Comparison of ENCODE assay signal across 15 cellular contexts in genomic region chr16:79411357-79411756, GRCh38.
"Had no signal": no experiment of that assay in that cellular context is flagged by ENCODE, and none has a peak within 500 bp of the region (broad histone marks: within the 10 kb centered on the region; RNA-seq: fewer than 3 reads in every experiment).

No MANE protein-coding gene starts in this region.

- H3K4me3 ChIP-seq: cardiac muscle cell, prostate gland, right atrium auricular region, stomach, vagina had no signal

- H3K27ac ChIP-seq: cardiac muscle cell, prostate gland, right atrium auricular region, stomach, vagina, WERI-Rb-1 had no signal

- H3K27ac Mint-ChIP-seq: activated CD4-positive, alpha-beta T cell treated with anti-CD3 and anti-CD28 coated beads, Interleukin-2, amount 10 ng/mL, durations not matched to agents 7 days and 5 days; activated naive CD8-positive, alpha-beta T cell treated with anti-CD3 and anti-CD28 coated beads for 36 hours; memory B cell had no signal

- H3K36me3 ChIP-seq: cardiac muscle cell, prostate gland, right atrium auricular region, stomach, vagina, WERI-Rb-1 had no signal

- H3K27me3 ChIP-seq: cardiac muscle cell, right atrium auricular region, stomach, vagina had no signal

- H3K36me3 Mint-ChIP-seq: activated naive CD8-positive, alpha-beta T cell treated with anti-CD3 and anti-CD28 coated beads for 36 hours; memory B cell had no signal

- H3K4me1 ChIP-seq: prostate gland, right atrium auricular region had no signal

- H3K9me3 Mint-ChIP-seq: activated naive CD8-positive, alpha-beta T cell treated with anti-CD3 and anti-CD28 coated beads for 36 hours; effector memory CD8-positive, alpha-beta T cell had no signal

- ATAC-seq: effector memory CD8-positive, alpha-beta T cell had no signal

- H3K27me3 Mint-ChIP-seq: activated CD4-positive, alpha-beta T cell treated with anti-CD3 and anti-CD28 coated beads, Interleukin-2, amount 10 ng/mL, durations not matched to agents 7 days and 5 days had no signal

- DNase-seq: activated CD4-positive, alpha-beta T cell treated with anti-CD3 and anti-CD28 coated beads, Interleukin-2, amount 10 ng/mL, durations not matched to agents 7 days and 5 days; activated gamma-delta T cell treated with Interleukin-2 at 50 U/mL for 16 hours; activated naive CD8-positive, alpha-beta T cell treated with anti-CD3 and anti-CD28 coated beads for 36 hours; amniotic stem cell; effector memory CD8-positive, alpha-beta T cell; stimulated activated CD4-positive, alpha-beta T cell treated with anti-CD3 and anti-CD28 coated beads, Interleukin-2, amount 100 ng/mL, for 48 hours; stomach; SW 1271; trophoblast cell; WERI-Rb-1 had no signal

- H3K9me3 ChIP-seq: prostate gland, right atrium auricular region, stomach, vagina had no signal

- H3K4me3 Mint-ChIP-seq: activated CD4-positive, alpha-beta T cell treated with anti-CD3 and anti-CD28 coated beads, Interleukin-2, amount 10 ng/mL, durations not matched to agents 7 days and 5 days; activated naive CD8-positive, alpha-beta T cell treated with anti-CD3 and anti-CD28 coated beads for 36 hours; effector memory CD8-positive, alpha-beta T cell; memory B cell had no signal
